Comparison of ENCODE assay signal across 18 cellular contexts in genomic region chr5:157750320-157750719, GRCh38. TPM values are rescaled to one million over a fixed set of nuclear protein-coding genes. Genes with fewer than 3 reads are reported as not detected.
DNase-seq lines count a peak whose midpoint lies in the region; TF ChIP-seq lines count a peak whose summit lies in the region.
"Had no signal": no experiment of that assay in that cellular context is flagged by ENCODE, and none has a peak within 500 bp of the region (broad histone marks: within the 10 kb centered on the region; RNA-seq: fewer than 3 reads in every experiment).

No MANE protein-coding gene starts in this region.

- no peak for DNase-seq in activated naive CD4-positive, alpha-beta T cell treated with Interleukin-2 at 50 U/mL for 16 hours
- DNase-seq in astrocyte of the spinal cord (ENCODE audit: low read depth, low spot score) (peak; percentile 20), iris pigment epithelial cell (ENCODE audit: low read depth) (peak; percentile 74), uterus (peak; percentile 48 to 53), inferior parietal cortex (ENCODE audit: extremely low spot score) (no peak), OCI-M1 (lab: John Stamatoyannopoulos, UW) (no peak)
- no peak for DNase-seq in stimulated activated CD4-positive, alpha-beta T cell treated with anti-CD3 and anti-CD28 coated beads, Interleukin-12 subunit alpha, Interleukin-12 subunit beta, amount 100 ng/mL, for 4 hours
- DNase-seq: activated CD4-positive, alpha-beta T cell treated with anti-CD3 and anti-CD28 coated beads for 1 hour; activated T-cell treated with anti-CD3 and anti-CD28 coated beads, Interleukin-2, amount 50 U/mL, for 1 hour; central memory CD4-positive, alpha-beta T cell; GF-D8; heart right ventricle; kidney glomerular epithelial cell; MM.1S; NCI-H82; Right ventricle myocardium superior had no signal

- H3K4me1 ChIP-seq in uterus: peaks cover 0 to 14% of the 10 kb centered on the region in 2 donors

- in situ Hi-C loops in astrocyte of the spinal cord (cut with HindIII; ENCODE audit: low sequenced_read_pairs): no loop called here

- no peaks in the 10 kb centered on the region for H3K9me3 ChIP-seq in uterus
- H3K9me3 ChIP-seq: heart right ventricle had no signal

- H3K36me3 Mint-ChIP-seq in activated naive CD4-positive, alpha-beta T cell treated with anti-CD3 and anti-CD28 coated beads, Interleukin-2, amount 50 U/mL, for 24 hours: peaks cover 6% of the 10 kb centered on the region

- no peak for TF ChIP-seq CTCF in astrocyte of the spinal cord (IDR thresholded peaks at IDR 0.05; ENCODE audit: low read depth, low read length)
- no peak for TF ChIP-seq CTCF in uterus (IDR thresholded peaks at IDR 0.05)

- no peaks in the 10 kb centered on the region for H3K27me3 Mint-ChIP-seq in activated naive CD4-positive, alpha-beta T cell treated with anti-CD3 and anti-CD28 coated beads, Interleukin-2, amount 50 U/mL, for 24 hours
- H3K27me3 Mint-ChIP-seq: activated naive CD8-positive, alpha-beta T cell had no signal

- H3K36me3 ChIP-seq in uterus: no peaks in the 10 kb centered on the region

- no peaks in the 10 kb centered on the region for H3K27me3 ChIP-seq in uterus
- H3K27me3 ChIP-seq: heart right ventricle had no signal

- peaks cover 27% of the 10 kb centered on the region for H3K4me1 Mint-ChIP-seq in activated naive CD4-positive, alpha-beta T cell treated with anti-CD3 and anti-CD28 coated beads, Interleukin-2, amount 50 U/mL, for 24 hours

- no peaks in the 10 kb centered on the region for H3K9me3 Mint-ChIP-seq in activated naive CD4-positive, alpha-beta T cell treated with anti-CD3 and anti-CD28 coated beads, Interleukin-2, amount 50 U/mL, for 24 hours

- peak overlapping the region; percentile 74 to 85 for H3K27ac ChIP-seq in uterus
- H3K27ac ChIP-seq: heart right ventricle had no signal

- no peak for TF ChIP-seq POLR2A in uterus (IDR thresholded peaks at IDR 0.05)

- no peak overlapping the region for H3K4me3 Mint-ChIP-seq in activated naive CD4-positive, alpha-beta T cell treated with anti-CD3 and anti-CD28 coated beads, Interleukin-2, amount 50 U/mL, for 24 hours
- H3K4me3 Mint-ChIP-seq: activated naive CD8-positive, alpha-beta T cell had no signal

- H3K4me3 ChIP-seq in astrocyte of the spinal cord (ENCODE audit: low read depth, low read length) (no peak overlapping the region), uterus (no peak overlapping the region)
- H3K4me3 ChIP-seq: heart right ventricle had no signal

- peak overlapping the region; percentile 12 for H3K27ac Mint-ChIP-seq in activated naive CD4-positive, alpha-beta T cell treated with anti-CD3 and anti-CD28 coated beads, Interleukin-2, amount 50 U/mL, for 24 hours
- H3K27ac Mint-ChIP-seq: activated naive CD8-positive, alpha-beta T cell had no signal

- intact Hi-C loops in uterus (cut with DNase I; ENCODE audit: low total_unique reads): no loop called here

RNA-seq across cellular contexts. Expression of gene LSM11, which starts 6.8 kb away (rescaled TPM):
- total RNA-seq in uterus: 10 to 100 TPM in 1 of 4 donors, 1 to 10 TPM in 3; 2.8 to 14.3 (median 8.7) TPM

RNA-seq across cellular contexts. Expression of gene THG1L, which starts 19.1 kb away (rescaled TPM):
- total RNA-seq in uterus: 10 to 100 TPM in 3 of 4 donors, 1 to 10 TPM in 1; 6.5 to 29.2 (median 19.6) TPM

Comparison
In these comparisons a context has a peak if more than half of its experiments do, and no peak if none do; other contexts are left out.
1. DNase-seq: peak in astrocyte of the spinal cord (single experiment), iris pigment epithelial cell (single experiment) and uterus (2 of 2); none in activated naive CD4-positive, alpha-beta T cell treated with Interleukin-2 at 50 U/mL for 16 hours (single experiment), stimulated activated CD4-positive, alpha-beta T cell treated with anti-CD3 and anti-CD28 coated beads, Interleukin-12 subunit alpha, Interleukin-12 subunit beta, amount 100 ng/mL, for 4 hours (single experiment), inferior parietal cortex (single experiment) and OCI-M1 (single experiment).